Comparison of ENCODE assay signal across 21 cellular contexts in the genomic region with DNA sequence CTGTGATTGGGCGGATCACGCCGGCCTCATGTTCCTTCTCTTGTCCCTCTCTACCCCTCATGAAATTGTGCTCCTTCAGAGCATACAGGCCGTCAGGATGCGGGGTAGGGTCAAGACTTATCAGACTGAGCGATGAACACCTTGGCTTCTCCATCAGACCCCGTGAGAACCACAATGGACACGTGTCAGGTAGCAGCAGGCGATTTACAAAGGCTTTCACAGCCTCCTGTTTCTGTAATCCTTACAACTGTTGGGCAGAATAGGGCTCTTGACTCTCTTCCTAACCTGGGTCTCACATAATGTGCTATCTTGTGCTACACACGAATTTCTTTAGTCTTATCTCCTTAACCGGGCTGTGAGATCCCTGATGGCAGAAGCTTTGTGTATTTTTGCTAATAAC.
A peak's percentile ranks its signal among the peaks of the same experiment; 100 is the strongest.
DNase-seq lines count a peak whose midpoint lies in the region; ATAC-seq, FAIRE-seq and TF ChIP-seq lines count a peak whose summit lies in the region.
"Had no signal": no experiment of that assay in that cellular context is flagged by ENCODE, and none has a peak within 500 bp of the region (broad histone marks: within the 10 kb centered on the region; RNA-seq: fewer than 3 reads in every experiment).

No MANE protein-coding gene starts in this region.

- no peak overlapping the region for H2BK120ac ChIP-seq in neuronal stem cell (ENCODE audit: low read depth, low read length)
- H2BK120ac ChIP-seq in H9 (ENCODE audit: low read depth, low read length, poor library complexity, severe bottlenecking), result no peak overlapping the region

- 4% methylated on average over 11 of the region's 11 CpGs for WGBS in K562 (ENCODE audit: insufficient coverage, low coverage, missing lambda C conversion rate)
- WGBS in neuronal stem cell (ENCODE audit: extremely low coverage in 2 of 2, insufficient read length in 2 of 2, insufficient replicate concordance in 1 of 2), 2 donors, result no CpG with 5 or more reads among the region's 11 CpGs
- no CpG with 5 or more reads among the region's 11 CpGs for WGBS in H9 (ENCODE audit: extremely low coverage, insufficient read length, low lambda C conversion rate)

- H3K4me2 ChIP-seq in K562 (ENCODE audit: insufficient read depth, low read length) (no peak overlapping the region), neuronal stem cell (ENCODE audit: insufficient read depth, low read length, poor library complexity, severe bottlenecking) (no peak overlapping the region), H9 (ENCODE audit: insufficient read depth, insufficient read length, low read length) (no peak overlapping the region)
- H3K4me2 ChIP-seq: BLaER1 had no signal

- no peak overlapping the region for H2BK20ac ChIP-seq in H9 (ENCODE audit: low read depth, low read length, poor library complexity, severe bottlenecking)

- no peak overlapping the region for H2AFZ ChIP-seq in K562 (ENCODE audit: low read depth, low read length)
- H2AFZ ChIP-seq in neuronal stem cell (ENCODE audit: low read length), result peak overlapping the region; percentile 28
- H2AFZ ChIP-seq in H9 (ENCODE audit: low read length), result no peak overlapping the region

- CTCF ChIA-PET in K562 (lab: Yijun Ruan, JAX; ENCODE audit: low intra/inter-chr PET ratio), result no interaction called here

- no peak for TF ChIP-seq RAD21 in K562 (CRISPR knock-in tag; conservative IDR thresholded peaks at IDR 0.05 in 1 of 2, IDR thresholded peaks at IDR 0.05 in 1 of 2)

- H3K36me3 Mint-ChIP-seq in activated CD4-positive, alpha-beta T cell treated with anti-CD3 and anti-CD28 coated beads, Interleukin-2, amount 10 ng/mL, durations not matched to agents 24 days and 14 days (ENCODE audit: low read depth), result no peaks in the 10 kb centered on the region
- H3K36me3 Mint-ChIP-seq in H9 (ENCODE audit: insufficient read depth in 1 of 3, low read depth in 3 of 3), result no peaks in the 10 kb centered on the region
- H3K36me3 Mint-ChIP-seq: CD14-positive monocyte; CD4-positive, alpha-beta memory T cell; IgD-negative memory B cell had no signal

- H3K27me3 ChIP-seq in K562 (ENCODE audit: control insufficient read depth in 2 of 2, insufficient read depth in 2 of 2, low read length in 2 of 2) (peaks cover 41 to 55% of the 10 kb centered on the region in 2 experiments), neuronal stem cell (ENCODE audit: control insufficient read depth in 3 of 3, insufficient read depth in 3 of 3, low read depth in 1 of 3, low read length in 3 of 3) (no peaks in the 10 kb centered on the region), H9 (ENCODE audit: insufficient read depth, low read length) (no peaks in the 10 kb centered on the region)
- H3K27me3 ChIP-seq: BLaER1 had no signal

- H3K9me1 ChIP-seq in K562 (ENCODE audit: control insufficient read depth, insufficient read depth, low read length), result no peaks in the 10 kb centered on the region

- no peaks in the 10 kb centered on the region for H3K9me3 Mint-ChIP-seq in activated CD4-positive, alpha-beta T cell treated with anti-CD3 and anti-CD28 coated beads, Interleukin-2, amount 10 ng/mL, durations not matched to agents 24 days and 14 days
- H3K9me3 Mint-ChIP-seq in H9, result no peaks in the 10 kb centered on the region
- H3K9me3 Mint-ChIP-seq: CD4-positive, alpha-beta memory T cell; HFFc6 had no signal

- H3K27ac ChIP-seq in K562 (ENCODE audit: extremely low read depth, low read depth, low read length), result no peak overlapping the region
- H3K27ac ChIP-seq in neuronal stem cell (replicated peaks; ENCODE audit: low read length), result peak overlapping the region; percentile 24
- no peak overlapping the region for H3K27ac ChIP-seq in H9 (ENCODE audit: insufficient read length, low read depth, low read length)
- H3K27ac ChIP-seq: BLaER1 had no signal

- TF ChIP-seq CTCF in K562 (IDR thresholded peaks at IDR 0.05 in 2 of 3, conservative IDR thresholded peaks at IDR 0.05 in 1 of 3; ENCODE audit: insufficient read depth in 2 of 3, low read depth in 1 of 3, low read length in 3 of 3) (no peak), H9 (conservative IDR thresholded peaks at IDR 0.05) (no peak)

- H3K23ac ChIP-seq in neuronal stem cell (ENCODE audit: low read depth, low read length, poor library complexity) (no peak overlapping the region), H9 (ENCODE audit: insufficient read length, low read depth, low read length) (no peak overlapping the region)

- peaks cover 0 to 4% of the 10 kb centered on the region in 2 experiments; a peak in 1 of 5 replicates for H3K4me1 ChIP-seq in K562 (replicated peaks in 1 of 2; ENCODE audit: control insufficient read depth in 2 of 2, insufficient read depth in 2 of 2, low read length in 2 of 2)
- H3K4me1 ChIP-seq in neuronal stem cell (ENCODE audit: control insufficient read depth in 2 of 2, insufficient read depth in 1 of 2, low read depth in 1 of 2, low read length in 2 of 2), result peaks cover 1 to 12% of the 10 kb centered on the region in 2 donors
- H3K4me1 ChIP-seq in H9 (ENCODE audit: insufficient read depth, low read length), result no peaks in the 10 kb centered on the region

- no peak overlapping the region for H3K27ac Mint-ChIP-seq in activated CD4-positive, alpha-beta T cell treated with anti-CD3 and anti-CD28 coated beads, Interleukin-2, amount 10 ng/mL, durations not matched to agents 24 days and 14 days
- no peak overlapping the region for H3K27ac Mint-ChIP-seq in H9
- H3K27ac Mint-ChIP-seq: CD4-positive, alpha-beta memory T cell; HFFc6; IgD-negative memory B cell had no signal

- H2AK5ac ChIP-seq in neuronal stem cell (ENCODE audit: low read depth, low read length) (no peak overlapping the region), H9 (ENCODE audit: insufficient read length, low read length) (no peak overlapping the region)

- BruUV-seq in K562 (replicated peaks; lab: Mats Ljungman, UMichigan), result no TSS peak

- no peak overlapping the region for H3K4me3 Mint-ChIP-seq in activated CD4-positive, alpha-beta T cell treated with anti-CD3 and anti-CD28 coated beads, Interleukin-2, amount 10 ng/mL, durations not matched to agents 24 days and 14 days
- no peak overlapping the region for H3K4me3 Mint-ChIP-seq in H9
- H3K4me3 Mint-ChIP-seq: CD14-positive monocyte; CD4-positive, alpha-beta memory T cell; HFFc6; IgD-negative memory B cell had no signal

- TF ChIP-seq POLR2A in K562 (conservative IDR thresholded peaks at IDR 0.05), result no peak

- in situ Hi-C loops in K562 (cut with MboI), result no loop called here

- no peak overlapping the region for H3K4ac ChIP-seq in neuronal stem cell (ENCODE audit: low read length)
- no peak overlapping the region for H3K4ac ChIP-seq in H9 (ENCODE audit: low read depth, low read length)

- H4K91ac ChIP-seq in neuronal stem cell (ENCODE audit: low read depth, low read length, poor library complexity) (no peak overlapping the region), H9 (ENCODE audit: insufficient read length, low read depth, low read length) (no peak overlapping the region)

- no peaks in the 10 kb centered on the region for H3K4me1 Mint-ChIP-seq in activated CD4-positive, alpha-beta T cell treated with anti-CD3 and anti-CD28 coated beads, Interleukin-2, amount 10 ng/mL, durations not matched to agents 24 days and 14 days
- H3K4me1 Mint-ChIP-seq in H9, result peaks cover 22 to 36% of the 10 kb centered on the region in 2 experiments
- H3K4me1 Mint-ChIP-seq: CD4-positive, alpha-beta memory T cell; IgD-negative memory B cell had no signal

- H4K8ac ChIP-seq in neuronal stem cell (ENCODE audit: low read depth, low read length), result no peak overlapping the region
- H4K8ac ChIP-seq in H9 (replicated peaks; ENCODE audit: insufficient read length, low read depth, low read length), result no peak overlapping the region

- H3K79me2 ChIP-seq in K562 (ENCODE audit: control insufficient read depth, insufficient read depth, low read length) (no peaks in the 10 kb centered on the region), H9 (ENCODE audit: insufficient read depth, low read length) (no peaks in the 10 kb centered on the region)

- no peak overlapping the region for H3K4me3 ChIP-seq in K562
- no peak overlapping the region for H3K4me3 ChIP-seq in neuronal stem cell (ENCODE audit: low read length in 2 of 2)
- H3K4me3 ChIP-seq: BLaER1 had no signal

- H3K79me1 ChIP-seq in neuronal stem cell (ENCODE audit: low read depth, low read length), result no peaks in the 10 kb centered on the region
- H3K79me1 ChIP-seq in H9 (ENCODE audit: insufficient read depth, low read depth, low read length, poor library complexity, severe bottlenecking), result no peaks in the 10 kb centered on the region

- H2BK15ac ChIP-seq in neuronal stem cell (ENCODE audit: low read length) (no peak overlapping the region), H9 (ENCODE audit: low read depth, low read length) (no peak overlapping the region)

- peaks cover 15% of the 10 kb centered on the region for H3K27me3 Mint-ChIP-seq in activated CD4-positive, alpha-beta T cell treated with anti-CD3 and anti-CD28 coated beads, Interleukin-2, amount 10 ng/mL, durations not matched to agents 24 days and 14 days
- H3K27me3 Mint-ChIP-seq in H9 (ENCODE audit: low read depth), result no peaks in the 10 kb centered on the region; the same call in 1 of the 2 replicates

- H3T11ph ChIP-seq in H9 (ENCODE audit: low read length), result no peak overlapping the region

- FAIRE-seq in K562 (lab: Jason Lieb, UNC), result no peak
- FAIRE-seq: GM12892, GM18507, H54, HTR-8/SVneo had no signal

- no peaks in the 10 kb centered on the region for H3K23me2 ChIP-seq in H9 (ENCODE audit: insufficient read length, low read depth, low read length, poor library complexity, severe bottlenecking)

- no peak overlapping the region for H3K14ac ChIP-seq in neuronal stem cell (ENCODE audit: low read length)
- H3K14ac ChIP-seq in H9 (ENCODE audit: insufficient read depth, low read length), result no peak overlapping the region

- intact Hi-C loops in activated CD4-positive, alpha-beta T cell treated with anti-CD3 and anti-CD28 coated beads, Interleukin-2, amount 10 ng/mL, durations not matched to agents 24 days and 14 days (cut with micrococcal nuclease), result no loop called here
- intact Hi-C loops in K562 (cut with micrococcal nuclease), result no loop called here

- POLR2A ChIA-PET in K562 (lab: Yijun Ruan, JAX), result interaction anchor here (0.5 kb wide), 1 partner anchor 298 kb away, joined by 3 read pairs; no protein-coding TSS in a partner anchor

- H3K9ac ChIP-seq in K562 (ENCODE audit: insufficient read depth in 1 of 2, low read depth in 2 of 2, low read length in 2 of 2) (no peak overlapping the region), neuronal stem cell (ENCODE audit: low read depth, low read length, poor library complexity) (no peak overlapping the region), H9 (ENCODE audit: extremely low read depth, insufficient read length, low read length) (no peak overlapping the region)
- H3K9ac ChIP-seq: BLaER1 had no signal

- no peak overlapping the region for H2BK12ac ChIP-seq in neuronal stem cell (ENCODE audit: low read length)
- H2BK12ac ChIP-seq in H9 (ENCODE audit: insufficient read length, low read depth, low read length), result no peak overlapping the region

- H3K36me3 ChIP-seq in K562 (ENCODE audit: control insufficient read depth, insufficient read depth, low read length), result no peaks in the 10 kb centered on the region
- no peaks in the 10 kb centered on the region for H3K36me3 ChIP-seq in neuronal stem cell (replicated peaks in 1 of 2; ENCODE audit: control insufficient read depth in 2 of 2, insufficient read depth in 2 of 2, low read length in 2 of 2)
- H3K36me3 ChIP-seq: BLaER1 had no signal

- H2BK5ac ChIP-seq in neuronal stem cell (ENCODE audit: low read length) (no peak overlapping the region), H9 (ENCODE audit: insufficient read length, low read length) (no peak overlapping the region)

- H3K9me3 ChIP-seq in K562 (replicated peaks; ENCODE audit: control insufficient read depth, insufficient read depth, low read depth, low read length) (no peaks in the 10 kb centered on the region), neuronal stem cell (replicated peaks in 1 of 2; ENCODE audit: control insufficient read depth in 2 of 2, insufficient read depth in 1 of 2, low read depth in 1 of 2, low read length in 2 of 2) (no peaks in the 10 kb centered on the region), H9 (ENCODE audit: control insufficient read depth, low read depth, low read length) (no peaks in the 10 kb centered on the region)
- H3K9me3 ChIP-seq: BLaER1 had no signal

- H4K20me1 ChIP-seq in K562 (replicated peaks; ENCODE audit: control insufficient read depth, insufficient read depth, low read length), result no peaks in the 10 kb centered on the region
- H4K20me1 ChIP-seq in H9 (ENCODE audit: control insufficient read depth, insufficient read depth, insufficient read length), result no peaks in the 10 kb centered on the region
- H4K20me1 ChIP-seq: BLaER1 had no signal

- TF ChIP-seq EP300 in K562 (IDR thresholded peaks at IDR 0.05; ENCODE audit: low read length), result no peak

- H3K56ac ChIP-seq in H9 (ENCODE audit: insufficient read length, low read depth, low read length), result no peak overlapping the region

- H4K5ac ChIP-seq in H9 (ENCODE audit: insufficient read length, low read depth, low read length), result no peak overlapping the region

- DNase-seq in activated CD4-positive, alpha-beta T cell treated with anti-CD3 and anti-CD28 coated beads, Interleukin-2, amount 10 ng/mL, durations not matched to agents 24 days and 14 days, result peak; percentile 43
- no peak for DNase-seq in activated CD4-positive, alpha-beta T cell treated with anti-CD3 and anti-CD28 coated beads, Interleukin-2, amount 50 U/mL, for 48 hours
- DNase-seq in K562 (ENCODE audit: extremely low read depth in 1 of 4, low spot score in 3 of 4) (no peak), neuronal stem cell (ENCODE audit: low spot score) (no peak), NCI-H345 treated with DMSO at 0.1 percent for 48 hours (lab: John Stamatoyannopoulos, UW; ENCODE audit: unreplicated experiment) (no peak), H9 (no peak), NCI-H69 (lab: John Stamatoyannopoulos, UW) (no peak)
- DNase-seq: 8988T; CD4-positive, alpha-beta memory T cell; DMS153; DMS79; GDM1; HFFc6 had no signal

- H3K18ac ChIP-seq in neuronal stem cell (ENCODE audit: low read length), result peak overlapping the region; percentile 78
- H3K18ac ChIP-seq in H9 (ENCODE audit: insufficient read length, low read depth, low read length), result no peak overlapping the region

- peak; percentile 59 for ATAC-seq in K562
- ATAC-seq: HCT116 had no signal
